ENCODE assay signal across 7 cellular contexts in the genomic region with DNA sequence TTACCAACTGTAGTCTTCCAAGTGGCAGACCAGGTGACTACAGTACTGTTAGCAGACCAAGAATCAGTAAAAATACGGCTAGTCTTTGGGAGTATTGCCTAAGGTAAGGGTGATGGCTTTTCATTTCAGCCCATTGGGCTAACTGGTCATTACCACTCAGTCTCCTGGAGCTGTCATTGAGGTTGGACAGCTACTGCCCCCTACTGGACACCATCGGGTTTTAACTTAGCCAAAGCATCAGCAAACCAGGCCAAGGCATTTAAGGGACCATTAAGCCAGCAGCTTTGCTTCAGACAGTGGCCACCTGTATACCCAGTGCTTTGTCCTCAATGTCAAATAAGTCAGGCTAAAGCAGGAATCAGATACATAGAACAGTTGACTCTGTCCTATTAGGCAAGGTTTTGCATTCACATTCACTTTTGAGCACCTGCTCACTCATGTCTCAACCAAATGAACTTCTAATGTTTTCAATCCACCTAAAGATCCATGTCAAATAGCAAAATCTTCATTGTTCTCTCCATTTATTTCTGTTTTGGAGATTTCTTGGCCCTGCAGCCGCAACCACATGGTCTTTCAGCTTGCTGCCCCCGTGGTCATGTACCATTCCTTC.
DNase-seq lines count a peak whose midpoint lies in the region; ATAC-seq, FAIRE-seq and TF ChIP-seq lines count a peak whose summit lies in the region.

No MANE protein-coding gene starts in this region.

- H3K27ac ChIP-seq in vagina: no peak overlapping the region

- no peaks in the 10 kb centered on the region for H3K4me1 ChIP-seq in vagina

- intact Hi-C loops in vagina (cut with DNase I): no loop called here

- H3K36me3 Mint-ChIP-seq in activated T-cell treated with anti-CD3 and anti-CD28 coated beads, Interleukin-2, amount 50 U/mL, for 4 hours (ENCODE audit: insufficient read depth): peaks cover 3% of the 10 kb centered on the region

- no peaks in the 10 kb centered on the region for H3K9me3 Mint-ChIP-seq in activated T-cell treated with anti-CD3 and anti-CD28 coated beads, Interleukin-2, amount 50 U/mL, for 4 hours

- no peak overlapping the region for H3K4me3 ChIP-seq in vagina

- peak; percentile 63 to 72 for ATAC-seq in activated T-cell treated with anti-CD3 and anti-CD28 coated beads, Interleukin-2, amount 50 U/mL, for 4 hours

- TF ChIP-seq POLR2A in GM12891 (IDR thresholded peaks at IDR 0.05; ENCODE audit: low read depth, low read length) (no peak), vagina (IDR thresholded peaks at IDR 0.05) (no peak)

- H3K36me3 ChIP-seq in vagina: no peaks in the 10 kb centered on the region

- H3K27me3 Mint-ChIP-seq in activated T-cell treated with anti-CD3 and anti-CD28 coated beads, Interleukin-2, amount 50 U/mL, for 4 hours (ENCODE audit: low read depth): no peaks in the 10 kb centered on the region

- no peaks in the 10 kb centered on the region for H3K9me3 ChIP-seq in vagina

- H3K4me1 Mint-ChIP-seq in activated T-cell treated with anti-CD3 and anti-CD28 coated beads, Interleukin-2, amount 50 U/mL, for 4 hours (ENCODE audit: low read depth): no peaks in the 10 kb centered on the region

- FAIRE-seq in GM12891 (lab: Jason Lieb, UNC): peak; percentile 88

- H3K4me3 Mint-ChIP-seq in activated T-cell treated with anti-CD3 and anti-CD28 coated beads, Interleukin-2, amount 50 U/mL, for 4 hours: no peak overlapping the region

- POLR2A ChIA-PET in HEK293T (lab: Yijun Ruan, JAX): no interaction called here

- CTCF ChIA-PET in HEK293T (lab: Yijun Ruan, JAX): no interaction called here

- no peaks in the 10 kb centered on the region for H3K27me3 ChIP-seq in vagina

- TF ChIP-seq CTCF in vagina (IDR thresholded peaks at IDR 0.05): peak; percentile 7 to 34 (median 33)

- no peak for DNase-seq in GM12891 (ENCODE audit: insufficient read length, low spot score)
- peak; percentile 62 for DNase-seq in HEK293T (ENCODE audit: extremely low spot score)
- peak; percentile 11 for DNase-seq in NCI-H82 treated with DMSO at 0.1 percent for 48 hours (lab: John Stamatoyannopoulos, UW; ENCODE audit: unreplicated experiment)
- DNase-seq in activated T-cell treated with anti-CD3 and anti-CD28 coated beads, Interleukin-2, amount 50 U/mL, for 4 hours: peak; percentile 50
- peak; percentile 48 for DNase-seq in foreskin melanocyte
- DNase-seq in pons (ENCODE audit: low spot score): peak; percentile 58
- DNase-seq in vagina (ENCODE audit: extremely low spot score in 2 of 2): no peak

TF ChIP-seq in GM12891, 5 proteins besides CTCF, POLR2A, EP300 and RAD21:
- TF ChIP-seq TAF1 (IDR thresholded peaks at IDR 0.05; ENCODE audit: low read depth, low read length) (no peak), POLR2AphosphoS5 (IDR thresholded peaks at IDR 0.05; ENCODE audit: low read depth, low read length) (no peak), PAX5 (IDR thresholded peaks at IDR 0.05; ENCODE audit: insufficient read depth, low read length, severe bottlenecking) (no peak), POU2F2 (IDR thresholded peaks at IDR 0.05; ENCODE audit: low read depth, low read length) (no peak), SPI1 (IDR thresholded peaks at IDR 0.05; ENCODE audit: low read depth, low read length) (no peak)
TF ChIP-seq in GM12891: peak in this region for 0.

TF ChIP-seq in HEK293T, 16 proteins besides CTCF, POLR2A, EP300 and RAD21:
- TF ChIP-seq LEF1 (IDR thresholded peaks at IDR 0.05; ENCODE audit: borderline replicate concordance): no peak
- no peak for TF ChIP-seq BHLHE40 (IDR thresholded peaks at IDR 0.05; ENCODE audit: borderline replicate concordance)
- TF ChIP-seq FOXA1 (IDR thresholded peaks at IDR 0.05): no peak
- TF ChIP-seq HDGF (IDR thresholded peaks at IDR 0.05; ENCODE audit: borderline replicate concordance): no peak
- no peak for TF ChIP-seq L3MBTL2 (conservative IDR thresholded peaks at IDR 0.05)
- TF ChIP-seq ZNF384 (IDR thresholded peaks at IDR 0.05): no peak
- no peak for TF ChIP-seq ARNT (IDR thresholded peaks at IDR 0.05)
- TF ChIP-seq NFRKB (IDR thresholded peaks at IDR 0.05): no peak
- TF ChIP-seq, protein P1, sequence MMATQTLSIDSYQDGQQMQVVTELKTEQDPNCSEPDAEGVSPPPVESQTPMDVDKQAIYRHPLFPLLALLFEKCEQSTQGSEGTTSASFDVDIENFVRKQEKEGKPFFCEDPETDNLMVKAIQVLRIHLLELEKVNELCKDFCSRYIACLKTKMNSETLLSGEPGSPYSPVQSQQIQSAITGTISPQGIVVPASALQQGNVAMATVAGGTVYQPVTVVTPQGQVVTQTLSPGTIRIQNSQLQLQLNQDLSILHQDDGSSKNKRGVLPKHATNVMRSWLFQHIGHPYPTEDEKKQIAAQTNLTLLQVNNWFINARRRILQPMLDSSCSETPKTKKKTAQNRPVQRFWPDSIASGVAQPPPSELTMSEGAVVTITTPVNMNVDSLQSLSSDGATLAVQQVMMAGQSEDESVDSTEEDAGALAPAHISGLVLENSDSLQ (IDR thresholded peaks at IDR 0.05): no peak
- no peak for TF ChIP-seq SUZ12 (IDR thresholded peaks at IDR 0.05)
- no peak for TF ChIP-seq FOXK2 (IDR thresholded peaks at IDR 0.05)
- TF ChIP-seq ELF4 (IDR thresholded peaks at IDR 0.05): no peak
- no peak for TF ChIP-seq TARDBP (IDR thresholded peaks at IDR 0.05)
- TF ChIP-seq CTBP1 (IDR thresholded peaks at IDR 0.05; ENCODE audit: borderline replicate concordance): no peak
- TF ChIP-seq FOXM1 (IDR thresholded peaks at IDR 0.05; ENCODE audit: borderline replicate concordance): no peak
- no peak for TF ChIP-seq SP1 (IDR thresholded peaks at IDR 0.05)

Comparison
In these comparisons a context has a peak if more than half of its experiments do, and no peak if none do; other contexts are left out.
1. DNase-seq: peak in HEK293T (single experiment), NCI-H82 treated with DMSO at 0.1 percent for 48 hours (single experiment), activated T-cell treated with anti-CD3 and anti-CD28 coated beads, Interleukin-2, amount 50 U/mL, for 4 hours (single experiment), foreskin melanocyte (single experiment) and pons (single experiment); none in GM12891 (single experiment) and vagina (0 of 2).